In the genomic region with DNA sequence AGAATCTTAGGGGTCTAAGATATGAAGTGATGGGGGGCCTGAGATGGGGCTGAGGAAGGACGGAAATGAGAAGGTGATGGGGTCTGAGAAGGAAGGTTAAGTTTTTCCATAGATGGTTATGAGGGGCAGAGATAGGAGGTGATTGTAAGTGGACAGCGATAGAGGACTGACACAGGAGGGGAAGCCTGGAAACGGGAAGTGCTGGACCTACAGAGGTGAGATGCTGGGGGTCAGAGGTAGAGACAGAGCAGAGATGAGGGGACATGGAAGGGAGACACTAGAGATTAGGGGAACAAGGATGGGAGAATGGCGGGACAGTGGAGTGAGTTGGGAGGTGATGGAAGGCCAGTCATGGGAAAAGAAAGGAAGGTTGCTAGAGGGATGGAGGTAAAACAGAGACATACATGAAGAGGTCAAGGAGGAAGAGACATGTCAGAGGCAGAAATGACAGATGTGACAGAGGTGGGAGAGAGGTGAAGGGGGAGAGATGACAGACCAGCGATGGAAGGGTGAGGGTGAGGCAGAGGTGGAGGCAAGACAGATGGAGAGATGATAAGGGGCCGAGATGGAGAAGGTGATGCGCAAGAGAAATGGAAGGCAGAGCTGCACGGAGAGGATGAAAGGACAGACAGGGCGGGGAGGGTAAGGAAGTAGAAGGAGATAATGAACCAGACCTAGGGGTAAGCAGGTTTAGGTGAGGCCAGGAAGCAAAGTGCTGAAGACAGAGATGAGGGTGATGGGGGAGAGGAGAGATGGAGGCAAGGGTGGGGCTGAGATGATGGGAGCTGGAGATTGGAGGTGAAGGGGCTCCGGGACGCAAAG, we compare ENCODE assay signal across 1 cellular context.
TF ChIP-seq lines count a peak whose summit lies in the region.

No MANE protein-coding gene starts in this region.

TF ChIP-seq in HepG2, 621 proteins besides CTCF, POLR2A, EP300 and RAD21:
- TF ChIP-seq ZNF12 (CRISPR knock-in tag; IDR thresholded peaks at IDR 0.05), result no peak
- no peak for TF ChIP-seq ZNF180 (CRISPR knock-in tag; IDR thresholded peaks at IDR 0.05; ENCODE audit: borderline replicate concordance, low read depth)
